In the genomic region with DNA sequence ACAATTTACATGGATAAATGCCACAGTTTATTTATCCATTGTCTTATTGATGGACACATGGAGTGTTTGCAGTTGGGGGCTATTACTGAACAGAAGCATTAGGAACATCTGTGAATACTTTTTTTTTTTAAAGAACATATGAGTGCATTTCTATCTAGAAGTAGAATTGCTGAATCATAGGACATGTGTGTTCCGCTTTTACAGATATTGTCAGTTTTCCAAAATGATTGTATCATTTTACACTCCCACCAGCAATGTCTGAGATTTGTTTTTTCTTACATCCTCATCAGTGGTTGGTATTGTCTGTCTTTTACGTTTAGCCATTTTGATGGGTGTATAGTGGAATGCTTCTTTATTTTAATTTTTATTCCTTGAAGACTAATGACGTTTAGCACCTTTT, we compare ENCODE assay signal across 22 cellular contexts. TPM values are rescaled to one million over a fixed set of nuclear protein-coding genes. Genes with fewer than 3 reads are reported as not detected.
"Had no signal": no experiment of that assay in that cellular context is flagged by ENCODE, and none has a peak within 500 bp of the region (broad histone marks: within the 10 kb centered on the region; RNA-seq: fewer than 3 reads in every experiment).

No MANE protein-coding gene starts in this region.

- H3K9me3 ChIP-seq: esophagus muscularis mucosa, pancreas, stomach, transverse colon had no signal

- H3K4me1 ChIP-seq: esophagus muscularis mucosa, foreskin keratinocyte, pancreas, stomach, transverse colon had no signal

- ATAC-seq: effector memory CD8-positive, alpha-beta T cell; foreskin keratinocyte; left colon; left ventricle myocardium superior; pancreas; right cardiac atrium had no signal

- H3K27ac ChIP-seq: epithelial cell of prostate, esophagus muscularis mucosa, foreskin keratinocyte, pancreas, stomach, thoracic aorta, transverse colon had no signal

- H3K27ac Mint-ChIP-seq: effector memory CD8-positive, alpha-beta T cell; naive B cell; nephron; progenitor cell of endocrine pancreas had no signal

- H3K36me3 Mint-ChIP-seq: naive B cell had no signal

- H3K4me3 ChIP-seq: esophagus muscularis mucosa, lung, pancreas, stomach, thoracic aorta, transverse colon had no signal

- H3K4me3 Mint-ChIP-seq: effector memory CD8-positive, alpha-beta T cell; naive B cell; nephron had no signal

- H3K36me3 ChIP-seq: esophagus muscularis mucosa, pancreas, stomach, thoracic aorta, transverse colon had no signal

- DNase-seq: effector memory CD8-positive, alpha-beta T cell; foreskin keratinocyte; hippocampal formation; left colon; left ventricle myocardium superior; mesenchymal stem cell; naive B cell; occipital lobe; pancreas; right cardiac atrium; small intestine; stimulated activated CD4-positive, alpha-beta T cell treated with anti-CD3 and anti-CD28 coated beads, Interleukin-12 subunit alpha, Interleukin-12 subunit beta, amount 100 ng/mL, for 4 hours; stimulated activated naive CD4-positive, alpha-beta T cell; stomach; substantia nigra; transverse colon had no signal

- H3K27me3 ChIP-seq: pancreas had no signal

- H3K9me3 Mint-ChIP-seq: effector memory CD8-positive, alpha-beta T cell; naive B cell; nephron had no signal

RNA-seq across cellular contexts. Expression of a gene that starts 42.0 kb away (rescaled TPM):
- polyA plus RNA-seq: foreskin keratinocyte, pancreas had no signal
